ENCODE assay signal across 10 cellular contexts in the genomic region with DNA sequence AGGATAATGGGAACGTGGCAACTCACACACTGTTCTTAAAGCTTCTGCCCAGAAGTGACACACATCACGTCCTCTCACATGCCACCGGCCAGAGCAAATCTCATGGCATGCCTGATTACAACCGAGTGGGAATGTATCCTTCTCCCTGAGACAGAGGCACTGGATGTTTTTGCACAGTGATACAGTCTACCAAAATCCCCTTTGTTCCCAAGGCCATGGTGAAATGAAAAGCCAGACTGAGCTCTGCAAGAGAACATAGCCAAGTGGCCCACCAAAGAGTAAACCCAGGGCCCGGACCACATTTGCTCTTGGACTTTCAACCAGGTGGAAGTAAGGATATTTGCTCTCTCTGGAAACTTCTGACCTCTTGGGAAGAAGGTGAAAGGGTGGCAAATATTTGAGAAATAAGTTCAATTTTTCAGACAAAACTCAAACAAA.
"Had no signal": no experiment of that assay in that cellular context is flagged by ENCODE, and none has a peak within 500 bp of the region (broad histone marks: within the 10 kb centered on the region; RNA-seq: fewer than 3 reads in every experiment).

No MANE protein-coding gene starts in this region.

- H3K9ac ChIP-seq: GM23248 had no signal

- H3K36me3 ChIP-seq: HAP-1 had no signal

- H3K9me3 ChIP-seq: HAP-1 had no signal

- ATAC-seq: GM23338, HCT116 had no signal

- H3K27ac ChIP-seq: GM23248 had no signal

- H3K4me3 ChIP-seq: GM23248, GM23338, HAP-1 had no signal

- FAIRE-seq: H54 had no signal

- H3K4me2 ChIP-seq: GM23338 had no signal

- DNase-seq: GM23248, GOT3, H7, H9, HCEC 1CT, HFFc6 had no signal

- H2AFZ ChIP-seq: GM23248, GM23338 had no signal
